In genomic region chr7:923108-924041, GRCh38 we compare ENCODE assay signal across 8 cellular contexts. TPM values are rescaled to one million over a fixed set of nuclear protein-coding genes. Genes with fewer than 3 reads are reported as not detected.
A peak's percentile ranks its signal among the peaks of the same experiment; 100 is the strongest.
DNase-seq lines count a peak whose midpoint lies in the region; ATAC-seq, FAIRE-seq and TF ChIP-seq lines count a peak whose summit lies in the region.

No MANE protein-coding gene starts in this region.

- peak; percentile 96 for FAIRE-seq in GM12892 (lab: Jason Lieb, UNC)
- FAIRE-seq in pancreas (lab: Jason Lieb, UNC), result no peak

- no peak overlapping the region for H3K27ac ChIP-seq in GM23338 (ENCODE audit: low read depth)
- peak overlapping the region in 1 of 4 donors; percentile 22 for H3K27ac ChIP-seq in pancreas

- DNase-seq in GM12892 (ENCODE audit: insufficient read length) (peak; percentile 97), GM23338 (ENCODE audit: low spot score) (no peak), MV-4-11 (lab: John Stamatoyannopoulos, UW) (peak; percentile 96), pancreas (peak in 4 of 6 donors; percentile 22 to 64 (median 51)), ureter (ENCODE audit: low spot score) (peak; percentile 85), LoVo (ENCODE audit: low spot score) (no peak)
- peak; percentile 97 for DNase-seq in activated CD4-positive, alpha-beta memory T cell treated with anti-CD3 and anti-CD28 coated beads, Interleukin-2, amount 10 ng/mL, durations not matched to agents 7 days and 5 days

- H3K4me1 ChIP-seq in GM23338 (ENCODE audit: insufficient read depth) (no peaks in the 10 kb centered on the region), pancreas (no peaks in the 10 kb centered on the region)

- H3K4me3 Mint-ChIP-seq in GM23338, result no peak overlapping the region
- H3K4me3 Mint-ChIP-seq in activated CD4-positive, alpha-beta memory T cell treated with anti-CD3 and anti-CD28 coated beads, Interleukin-2, amount 10 ng/mL, durations not matched to agents 7 days and 5 days, result peak overlapping the region; percentile 78

- H3K27me3 ChIP-seq in GM23338 (ENCODE audit: insufficient read depth), result no peaks in the 10 kb centered on the region
- H3K27me3 ChIP-seq in pancreas, result no peaks in the 10 kb centered on the region

- no peak overlapping the region for H3K27ac Mint-ChIP-seq in GM23338
- peak overlapping the region; percentile 92 for H3K27ac Mint-ChIP-seq in activated CD4-positive, alpha-beta memory T cell treated with anti-CD3 and anti-CD28 coated beads, Interleukin-2, amount 10 ng/mL, durations not matched to agents 7 days and 5 days

- H2AFZ ChIP-seq in GM23338, result no peak overlapping the region

- no peaks in the 10 kb centered on the region for H3K9me2 ChIP-seq in GM23338 (ENCODE audit: insufficient read depth)

- intact Hi-C loops in pancreas (cut with DNase I), result no loop called here

- ATAC-seq in GM23338 (peak; percentile 53), esophagus mucosa (peak; percentile 51), pancreas (peak in 3 of 4 donors; percentile 46 to 76 (median 68))

- TF ChIP-seq CTCF in GM23338 (conservative IDR thresholded peaks at IDR 0.05; ENCODE audit: low read depth in 2 of 2) (no peak), pancreas (IDR thresholded peaks at IDR 0.05) (no peak)

- H3F3A ChIP-seq in GM23338 (replicated peaks; ENCODE audit: low read depth), result no peaks in the 10 kb centered on the region

- no peaks in the 10 kb centered on the region for H3K36me3 ChIP-seq in GM23338 (ENCODE audit: insufficient read depth)
- H3K36me3 ChIP-seq in pancreas, result no peaks in the 10 kb centered on the region

- H3K27me3 Mint-ChIP-seq in GM23338 (ENCODE audit: insufficient read depth, low read depth, poor library complexity), result peaks cover 3% of the 10 kb centered on the region
- H3K27me3 Mint-ChIP-seq in activated CD4-positive, alpha-beta memory T cell treated with anti-CD3 and anti-CD28 coated beads, Interleukin-2, amount 10 ng/mL, durations not matched to agents 7 days and 5 days, result peaks cover 16% of the 10 kb centered on the region

- no peaks in the 10 kb centered on the region; the same call in 1 of the 3 replicates for H3K4me1 Mint-ChIP-seq in GM23338
- peaks cover 42% of the 10 kb centered on the region for H3K4me1 Mint-ChIP-seq in activated CD4-positive, alpha-beta memory T cell treated with anti-CD3 and anti-CD28 coated beads, Interleukin-2, amount 10 ng/mL, durations not matched to agents 7 days and 5 days

- H4K20me1 ChIP-seq in GM23338 (replicated peaks; ENCODE audit: insufficient read depth), result no peaks in the 10 kb centered on the region

- no peaks in the 10 kb centered on the region for H3K9me3 Mint-ChIP-seq in GM23338
- H3K9me3 Mint-ChIP-seq in activated CD4-positive, alpha-beta memory T cell treated with anti-CD3 and anti-CD28 coated beads, Interleukin-2, amount 10 ng/mL, durations not matched to agents 7 days and 5 days, result no peaks in the 10 kb centered on the region

- CTCF ChIA-PET in activated CD4-positive, alpha-beta memory T cell treated with anti-CD3 and anti-CD28 coated beads, Interleukin-2, amount 10 ng/mL, durations not matched to agents 7 days and 5 days (lab: Charles Lee), result interaction anchor here (1.0 to 2.1 kb wide), 5 partner anchors 13 to 254 kb away, joined by 4 to 9 read pairs (median 4); partner anchors contain the start of gene COX19

- H3K4me3 ChIP-seq in GM23338 (no peak overlapping the region), pancreas (no peak overlapping the region)

- H3K36me3 Mint-ChIP-seq in GM23338 (ENCODE audit: low read depth), result no peaks in the 10 kb centered on the region
- H3K36me3 Mint-ChIP-seq in activated CD4-positive, alpha-beta memory T cell treated with anti-CD3 and anti-CD28 coated beads, Interleukin-2, amount 10 ng/mL, durations not matched to agents 7 days and 5 days (ENCODE audit: low read depth), result peaks cover 5% of the 10 kb centered on the region

- H3K9me3 ChIP-seq in pancreas, result no peaks in the 10 kb centered on the region

- H3K79me2 ChIP-seq in GM23338 (replicated peaks; ENCODE audit: insufficient read depth), result no peaks in the 10 kb centered on the region

- TF ChIP-seq POLR2A in GM12892 (IDR thresholded peaks at IDR 0.05; ENCODE audit: low read depth, low read length), result peak; percentile 68; the same call in 1 of the 2 replicates

- no peak overlapping the region for H3K4me2 ChIP-seq in GM23338

- POLR2A ChIA-PET in activated CD4-positive, alpha-beta memory T cell treated with anti-CD3 and anti-CD28 coated beads, Interleukin-2, amount 10 ng/mL, durations not matched to agents 7 days and 5 days (lab: Charles Lee), result interaction anchor here (0.9 to 4.2 kb wide), 14 partner anchors 10 to 319 kb away, joined by 3 to 54 read pairs (median 6); partner anchors contain the start of genes ADAP1, COX19, GET4 and GPR146

- WGBS in pancreas, 2 donors, result 85% methylated on average over 37 to 40 of the region's 40 CpGs

TF ChIP-seq in GM23338, 12 proteins besides CTCF, POLR2A, EP300 and RAD21 (continues in another document):
- TF ChIP-seq JUNB (IDR thresholded peaks at IDR 0.05; ENCODE audit: unreplicated experiment) (no peak), ZNF331 (CRISPR knock-in tag; IDR thresholded peaks at IDR 0.05; ENCODE audit: low read depth) (no peak), ZNF114 (CRISPR knock-in tag; IDR thresholded peaks at IDR 0.05) (no peak), POLR2AphosphoS5 (IDR thresholded peaks at IDR 0.05; ENCODE audit: low read depth) (no peak), STAT1 (IDR thresholded peaks at IDR 0.05; ENCODE audit: unreplicated experiment) (no peak), CREB1 (CRISPR knock-in tag; IDR thresholded peaks at IDR 0.05; ENCODE audit: low read depth) (no peak), EZH2phosphoT487 (IDR thresholded peaks at IDR 0.05; ENCODE audit: unreplicated experiment) (no peak), EZH2 (IDR thresholded peaks at IDR 0.05; ENCODE audit: low read depth, unreplicated experiment) (no peak), ETS1 (IDR thresholded peaks at IDR 0.05) (no peak)

RNA-seq across cellular contexts. Expression of gene ADAP1, which starts 31.1 kb away (rescaled TPM):
- polyA plus RNA-seq in GM12892 (2012; ENCODE audit: missing spikeins), result 5.8 TPM
- 4.3 and 9.6 TPM in 2 replicates for total RNA-seq in GM23338 (2014; rRNA removed; shearing (Covaris generic))
- polyA plus RNA-seq in GM23338 (2016; fragmentation: Nextera tagmentation; extraction: Ambion mirVana) (1.9 and 2.2 TPM in 2 replicates), pancreas (10 to 100 TPM; 15.5 to 41.2 TPM)
- total RNA-seq in activated CD4-positive, alpha-beta memory T cell treated with anti-CD3 and anti-CD28 coated beads, Interleukin-2, amount 10 ng/mL, durations not matched to agents 7 days and 5 days, result 10 to 100 TPM; 11.1 to 13.0 TPM
- total RNA-seq in esophagus mucosa (5.7 TPM), pancreas (10 to 100 TPM; 10.9 to 15.0 (median 13.7) TPM), ureter (20.6 TPM)

RNA-seq across cellular contexts. Expression of gene GET4, which starts 47.0 kb away (rescaled TPM):
- 18.8 TPM for polyA plus RNA-seq in GM12892 (2012; ENCODE audit: missing spikeins)
- 55.0 and 79.1 TPM in 2 replicates for total RNA-seq in GM23338 (2014; rRNA removed; shearing (Covaris generic))
- polyA plus RNA-seq in GM23338 (2016; fragmentation: Nextera tagmentation; extraction: Ambion mirVana), result 48.0 and 54.5 TPM in 2 replicates
- 10 to 100 TPM; 32.6 to 38.2 TPM for total RNA-seq in activated CD4-positive, alpha-beta memory T cell treated with anti-CD3 and anti-CD28 coated beads, Interleukin-2, amount 10 ng/mL, durations not matched to agents 7 days and 5 days
- 21.6 TPM for total RNA-seq in esophagus mucosa
- 10 to 100 TPM; 13.1 to 23.8 (median 19.9) TPM for total RNA-seq in pancreas
- 10 to 100 TPM; 52.6 to 94.5 TPM for polyA plus RNA-seq in pancreas
- total RNA-seq in ureter, result 43.4 TPM

RNA-seq across cellular contexts. Expression of gene COX19, which starts 52.0 kb away (rescaled TPM):
- 10.9 TPM for polyA plus RNA-seq in GM12892 (2012; ENCODE audit: missing spikeins)
- total RNA-seq in GM23338 (2014; rRNA removed; shearing (Covaris generic)), result 6.2 and 11.7 TPM in 2 replicates
- 12.6 and 13.9 TPM in 2 replicates for polyA plus RNA-seq in GM23338 (2016; fragmentation: Nextera tagmentation; extraction: Ambion mirVana)
- 10 to 100 TPM; 17.4 to 18.2 TPM for total RNA-seq in activated CD4-positive, alpha-beta memory T cell treated with anti-CD3 and anti-CD28 coated beads, Interleukin-2, amount 10 ng/mL, durations not matched to agents 7 days and 5 days
- 5.5 TPM for total RNA-seq in esophagus mucosa
- 1 to 10 TPM; 4.2 to 8.6 (median 6.0) TPM for total RNA-seq in pancreas
- polyA plus RNA-seq in pancreas, result 1 to 10 TPM; 7.5 to 9.1 TPM
- 14.6 TPM for total RNA-seq in ureter

RNA-seq across cellular contexts. Expression of gene CYP2W1, which starts 59.6 kb away (rescaled TPM):
- not detected for polyA plus RNA-seq in GM12892 (2012; ENCODE audit: missing spikeins)
- not detected in 2 replicates for total RNA-seq in GM23338 (2014; rRNA removed; shearing (Covaris generic))
- polyA plus RNA-seq in GM23338 (2016; fragmentation: Nextera tagmentation; extraction: Ambion mirVana) (not detected in 2 replicates), pancreas (under 1 TPM; 0.54 to 0.76 TPM)
- total RNA-seq in activated CD4-positive, alpha-beta memory T cell treated with anti-CD3 and anti-CD28 coated beads, Interleukin-2, amount 10 ng/mL, durations not matched to agents 7 days and 5 days, result not detected
- total RNA-seq in esophagus mucosa (0.36 TPM), pancreas (under 1 TPM in 5 of 6 donors, not detected in 1; 0.12 to 0.59 (median 0.32) TPM), ureter (0.44 TPM)

Comparison
In these comparisons a context has a peak if more than half of its experiments do, and no peak if none do; other contexts are left out.
1. DNase-seq: peak in GM12892 (single experiment), MV-4-11 (single experiment), activated CD4-positive, alpha-beta memory T cell treated with anti-CD3 and anti-CD28 coated beads, Interleukin-2, amount 10 ng/mL, durations not matched to agents 7 days and 5 days (single experiment), pancreas (4 of 6) and ureter (single experiment); none in GM23338 (single experiment) and LoVo (single experiment).
2. Peak in every context shown above with its lines, with median percentiles within 50 percentile points of each other: ATAC-seq.